Comparison of ENCODE assay signal across 8 cellular contexts in the genomic region with DNA sequence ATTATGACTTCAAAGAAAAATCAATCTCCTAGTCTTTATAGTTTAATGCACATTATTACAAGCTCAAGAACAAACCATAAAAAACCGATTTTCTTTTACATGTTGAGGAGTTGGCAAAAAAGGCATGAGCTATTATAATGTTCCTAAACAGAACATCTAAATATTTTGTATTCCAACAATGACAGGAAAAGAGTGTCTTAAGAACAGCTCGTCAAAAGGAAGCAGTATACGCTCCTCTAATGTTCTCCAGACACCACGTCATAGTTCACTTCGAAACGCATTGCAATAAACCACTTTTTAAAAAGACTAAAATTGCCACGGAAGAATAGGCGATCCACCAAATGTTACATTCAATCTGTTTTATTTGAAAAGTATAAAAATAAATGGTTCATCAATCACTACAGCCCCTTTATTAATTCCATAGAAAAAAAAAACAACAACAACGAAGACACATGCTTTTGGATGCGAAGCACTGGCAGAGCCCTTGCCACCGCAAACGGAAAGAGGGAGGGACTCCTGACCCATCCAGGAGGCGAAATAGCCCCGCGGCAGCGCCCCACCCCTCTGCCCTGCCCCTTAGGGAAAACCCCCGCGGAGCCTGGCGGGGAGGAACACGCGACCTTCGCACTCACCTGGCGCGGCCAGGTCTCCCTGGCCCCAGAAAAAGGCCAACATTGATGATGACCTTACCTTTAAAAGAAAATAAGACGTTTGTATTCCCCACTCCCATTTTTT. TPM values are rescaled to one million over a fixed set of nuclear protein-coding genes. Genes with fewer than 3 reads are reported as not detected.
A peak's percentile ranks its signal among the peaks of the same experiment; 100 is the strongest.
DNase-seq lines count a peak whose midpoint lies in the region; ATAC-seq and TF ChIP-seq lines count a peak whose summit lies in the region.

No MANE protein-coding gene starts in this region.

- ATAC-seq in GM19463 (IDR thresholded peaks at IDR 0.05; ENCODE audit: unreplicated experiment) (no peak), GM21447 (IDR thresholded peaks at IDR 0.05; ENCODE audit: unreplicated experiment) (no peak), GM19035 (IDR thresholded peaks at IDR 0.05; ENCODE audit: unreplicated experiment) (no peak)

- peaks cover 19% of the 10 kb centered on the region for H3K79me2 ChIP-seq in hepatocyte

- H3K4me3 ChIP-seq in CD4-positive, alpha-beta memory T cell (ENCODE audit: low read length in 2 of 2), result no peak overlapping the region
- H3K4me3 ChIP-seq in ascending aorta (peak overlapping the region; percentile 27 to 58), hepatocyte (peak overlapping the region; percentile 38), ovary (peak overlapping the region; percentile 29)

- peaks cover 56 to 85% (median 68%) of the 10 kb centered on the region in 4 donors for H3K4me1 Mint-ChIP-seq in CD4-positive, alpha-beta memory T cell

- H4K20me1 ChIP-seq in hepatocyte (ENCODE audit: insufficient read depth, poor library complexity, severe bottlenecking), result no peaks in the 10 kb centered on the region

- no peaks in the 10 kb centered on the region for H3K27me3 ChIP-seq in CD4-positive, alpha-beta memory T cell (ENCODE audit: insufficient read depth, low read length)
- H3K27me3 ChIP-seq in ascending aorta (no peaks in the 10 kb centered on the region), hepatocyte (no peaks in the 10 kb centered on the region), ovary (no peaks in the 10 kb centered on the region)

- WGBS in hepatocyte (ENCODE audit: low lambda C conversion rate, missing lambda C conversion rate), result 20% methylated on average over 25 of the region's 25 CpGs
- WGBS in ovary, 3 donors, result 10 to 16% (median 15%) methylated on average over 25 of the region's 25 CpGs

- H3K9me3 Mint-ChIP-seq in CD4-positive, alpha-beta memory T cell, result no peaks in the 10 kb centered on the region

- peak overlapping the region in 6 of 7 donors; percentile 9 to 81 (median 48) for H3K27ac Mint-ChIP-seq in CD4-positive, alpha-beta memory T cell

- POLR2A ChIA-PET in CD4-positive, alpha-beta memory T cell (lab: Charles Lee; ENCODE audit: partially characterized antibody), result interaction anchor here (0.9 to 2.6 kb wide), 4 partner anchors 14 to 21 kb away, joined by 3 to 9 read pairs (median 3); no protein-coding TSS in a partner anchor

- no peak overlapping the region for H3K27ac ChIP-seq in CD4-positive, alpha-beta memory T cell (ENCODE audit: low read depth, low read length)
- H3K27ac ChIP-seq in ascending aorta, result peak overlapping the region; percentile 68 to 85
- H3K27ac ChIP-seq in hepatocyte, result peak overlapping the region; percentile 93
- peak overlapping the region; percentile 43 to 71 for H3K27ac ChIP-seq in ovary

- peak overlapping the region in 1 of 8 donors; percentile 32 for H3K4me3 Mint-ChIP-seq in CD4-positive, alpha-beta memory T cell

- H3K9me2 ChIP-seq in hepatocyte (replicated peaks; ENCODE audit: insufficient read depth), result no peaks in the 10 kb centered on the region

- H3K4me1 ChIP-seq in CD4-positive, alpha-beta memory T cell (ENCODE audit: insufficient read depth, low read length), result peaks cover 78% of the 10 kb centered on the region
- H3K4me1 ChIP-seq in ascending aorta (peaks cover 0 to 24% of the 10 kb centered on the region in 2 donors), hepatocyte (ENCODE audit: insufficient read depth) (peaks cover 36% of the 10 kb centered on the region), ovary (ENCODE audit: insufficient read depth) (peaks cover 6% of the 10 kb centered on the region)

- intact Hi-C loops in CD4-positive, alpha-beta memory T cell (cut with micrococcal nuclease), result no loop called here
- intact Hi-C loops in ascending aorta (cut with DNase I) (loop anchor here (2.0 kb wide), 2 partner anchors 14 kb away; no protein-coding TSS in a partner anchor), ovary (cut with DNase I) (no loop called here)

- peak overlapping the region; percentile 23 for H2AFZ ChIP-seq in hepatocyte

- no peaks in the 10 kb centered on the region for H3K27me3 Mint-ChIP-seq in CD4-positive, alpha-beta memory T cell

- H3K4me2 ChIP-seq in hepatocyte, result peak overlapping the region; percentile 95

- H3K36me3 Mint-ChIP-seq in CD4-positive, alpha-beta memory T cell, result peaks cover 27 to 52% of the 10 kb centered on the region in 2 donors

- peaks cover 15% of the 10 kb centered on the region for H3K36me3 ChIP-seq in CD4-positive, alpha-beta memory T cell (ENCODE audit: insufficient read depth, low read length)
- no peaks in the 10 kb centered on the region for H3K36me3 ChIP-seq in ascending aorta
- H3K36me3 ChIP-seq in hepatocyte (replicated peaks; ENCODE audit: insufficient read depth, low read depth), result no peaks in the 10 kb centered on the region
- no peaks in the 10 kb centered on the region for H3K36me3 ChIP-seq in ovary

- TF ChIP-seq CTCF in ascending aorta (IDR thresholded peaks at IDR 0.05), result no peak
- TF ChIP-seq CTCF in hepatocyte (IDR thresholded peaks at IDR 0.05; ENCODE audit: poor library complexity), result no peak
- TF ChIP-seq CTCF in ovary (IDR thresholded peaks at IDR 0.05), result no peak

- no peak for DNase-seq in CD4-positive, alpha-beta memory T cell
- DNase-seq in ascending aorta (ENCODE audit: low spot score in 2 of 2), result peak in 1 of 2 donors; percentile 64
- peak; percentile 64 for DNase-seq in hepatocyte (ENCODE audit: low spot score)
- DNase-seq in ovary, result peak in 2 of 5 donors; percentile 61 to 66
- DNase-seq in OCI-M2 (lab: John Stamatoyannopoulos, UW; ENCODE audit: unreplicated experiment), result no peak

- CTCF ChIA-PET in CD4-positive, alpha-beta memory T cell (lab: Charles Lee; ENCODE audit: partially characterized antibody), result interaction anchor here (1.8 kb wide), 1 partner anchor 16 kb away, joined by 5 read pairs; no protein-coding TSS in a partner anchor

- TF ChIP-seq POLR2A in ovary (IDR thresholded peaks at IDR 0.05), result no peak

- no peak for TF ChIP-seq EP300 in ovary (IDR thresholded peaks at IDR 0.05)

- H3K9me3 ChIP-seq in CD4-positive, alpha-beta memory T cell (ENCODE audit: control insufficient read depth in 1 of 2, low read length in 2 of 2), result no peaks in the 10 kb centered on the region
- H3K9me3 ChIP-seq in ascending aorta, result no peaks in the 10 kb centered on the region
- H3K9me3 ChIP-seq in hepatocyte (ENCODE audit: low read depth), result no peaks in the 10 kb centered on the region
- no peaks in the 10 kb centered on the region for H3K9me3 ChIP-seq in ovary

RNA-seq across cellular contexts. Expression of a gene that starts 45.8 kb away (rescaled TPM):
- total RNA-seq in CD4-positive, alpha-beta memory T cell, result 100 to 1,000 TPM; 179 to 187 TPM
- 100 to 1,000 TPM in 1 of 2 donors, 10 to 100 TPM in 1; 92.2 to 119 TPM for polyA plus RNA-seq in CD4-positive, alpha-beta memory T cell
- total RNA-seq in ascending aorta, result 8.1 TPM
- total RNA-seq in hepatocyte, result 21.0 and 22.1 TPM in 2 replicates
- 21.0 and 21.6 TPM in 2 replicates for polyA plus RNA-seq in hepatocyte
- total RNA-seq in ovary, result 10 to 100 TPM; 19.9 to 38.2 (median 24.2) TPM
- polyA plus RNA-seq in ovary, result 10 to 100 TPM in 1 of 2 donors, 1 to 10 TPM in 1; 7.1 to 21.6 TPM

Comparison
In these comparisons a context has a peak if more than half of its experiments do, and no peak if none do; other contexts are left out.
1. H3K4me3 ChIP-seq: peak in ascending aorta (2 of 2), hepatocyte (single experiment) and ovary (single experiment); none in CD4-positive, alpha-beta memory T cell (0 of 2).